In genomic region chr18:12606592-12607315, GRCh38 we compare ENCODE assay signal across 9 cellular contexts. TPM values are rescaled to one million over a fixed set of nuclear protein-coding genes. Genes with fewer than 3 reads are reported as not detected.
DNase-seq lines count a peak whose midpoint lies in the region; ATAC-seq and TF ChIP-seq lines count a peak whose summit lies in the region.
"Had no signal": no experiment of that assay in that cellular context is flagged by ENCODE, and none has a peak within 500 bp of the region (broad histone marks: within the 10 kb centered on the region; RNA-seq: fewer than 3 reads in every experiment).

No MANE protein-coding gene starts in this region.

- peak overlapping the region; percentile 25 for H3K4me2 ChIP-seq in SK-N-SH

- no peaks in the 10 kb centered on the region for H3K9me3 Mint-ChIP-seq in HFFc6
- H3K9me3 Mint-ChIP-seq: stimulated activated naive CD8-positive, alpha-beta T cell treated with anti-CD3 and anti-CD28 coated beads, Interleukin-15, Interleukin-2, amounts not matched to agents 100 ng/mL and 50 ng/mL, for 24 hours had no signal

- H3K4me3 Mint-ChIP-seq in HFFc6: peak overlapping the region; percentile 59
- H3K4me3 Mint-ChIP-seq: stimulated activated naive CD8-positive, alpha-beta T cell treated with anti-CD3 and anti-CD28 coated beads, Interleukin-15, Interleukin-2, amounts not matched to agents 100 ng/mL and 50 ng/mL, for 24 hours had no signal

- H3K27me3 ChIP-seq in SK-N-SH (ENCODE audit: insufficient read depth): no peaks in the 10 kb centered on the region
- H3K27me3 ChIP-seq in foreskin keratinocyte: no peaks in the 10 kb centered on the region

- no peak for TF ChIP-seq EP300 in SK-N-SH (IDR thresholded peaks at IDR 0.05; ENCODE audit: borderline replicate concordance in 1 of 2, low read depth in 1 of 2, low read length in 1 of 2)

- no peaks in the 10 kb centered on the region for H3K9me2 ChIP-seq in SK-N-SH

- H3K27ac Mint-ChIP-seq in HFFc6: peak overlapping the region; percentile 89
- H3K27ac Mint-ChIP-seq: stimulated activated naive CD8-positive, alpha-beta T cell treated with anti-CD3 and anti-CD28 coated beads, Interleukin-15, Interleukin-2, amounts not matched to agents 100 ng/mL and 50 ng/mL, for 24 hours had no signal

- no peak for TF ChIP-seq RAD21 in SK-N-SH (IDR thresholded peaks at IDR 0.05; ENCODE audit: low read length)

- H3K36me3 Mint-ChIP-seq in HFFc6 (ENCODE audit: low read depth): peaks cover 9% of the 10 kb centered on the region; the same call in 1 of the 2 replicates

- H3K27ac ChIP-seq in SK-N-SH (ENCODE audit: low read depth in 2 of 2, low read length in 1 of 2) (peak overlapping the region; percentile 0 to 88; a peak in 3 of 4 replicates), foreskin keratinocyte (peak overlapping the region; percentile 92), skin epidermis (peak overlapping the region in 20 of 21 experiments; percentile 4 to 89 (median 70))

- CTCF ChIA-PET in SK-N-SH (lab: Yijun Ruan, JAX): no interaction called here

- H3K4me1 Mint-ChIP-seq in HFFc6 (ENCODE audit: low read depth): peaks cover 68% of the 10 kb centered on the region

- H2AFZ ChIP-seq in SK-N-SH (ENCODE audit: low read depth): no peak overlapping the region; the same call in 1 of the 2 replicates

- POLR2A ChIA-PET in SK-N-SH (lab: Yijun Ruan, JAX): no interaction called here

- no peaks in the 10 kb centered on the region for H4K20me1 ChIP-seq in SK-N-SH (ENCODE audit: insufficient read depth)

- H3K9me3 ChIP-seq in SK-N-SH: no peaks in the 10 kb centered on the region

- no peak for TF ChIP-seq CTCF in HFFc6 (IDR thresholded peaks at IDR 0.05)
- TF ChIP-seq CTCF in SK-N-SH (IDR thresholded peaks at IDR 0.05): no peak
- no peak for TF ChIP-seq CTCF in foreskin keratinocyte (conservative IDR thresholded peaks at IDR 0.05)

- H3K9ac ChIP-seq in SK-N-SH: peak overlapping the region; percentile 38; the same call in 1 of the 2 replicates

- peaks cover 0 to 14% of the 10 kb centered on the region in 2 experiments; a peak in 1 of 4 replicates for H3K4me1 ChIP-seq in SK-N-SH (ENCODE audit: control insufficient read depth in 1 of 2, insufficient read depth in 2 of 2, low read depth in 1 of 2, low read length in 1 of 2)
- H3K4me1 ChIP-seq in foreskin keratinocyte: peaks cover 27% of the 10 kb centered on the region

- peaks cover 16% of the 10 kb centered on the region for H3F3A ChIP-seq in SK-N-SH (replicated peaks; ENCODE audit: insufficient read depth)

- no peaks in the 10 kb centered on the region for H3K36me3 ChIP-seq in SK-N-SH (replicated peaks in 1 of 2; ENCODE audit: control insufficient read depth in 1 of 2, insufficient read depth in 2 of 2, low read length in 1 of 2)

- H3K79me2 ChIP-seq in SK-N-SH (ENCODE audit: insufficient read depth): peaks cover 55% of the 10 kb centered on the region

- WGBS in SK-N-SH (ENCODE audit: low lambda C conversion rate): 78% methylated on average over 10 of the region's 10 CpGs

- H3K4me3 ChIP-seq in SK-N-SH (ENCODE audit: low read depth in 2 of 2, low read length in 1 of 2): no peak overlapping the region
- no peak overlapping the region for H3K4me3 ChIP-seq in skin epidermis

- DNase-seq in HFFc6: peak; percentile 58
- DNase-seq in SK-N-SH: no peak
- DNase-seq in foreskin keratinocyte: peak in 1 of 2 donors; percentile 60
- no peak for DNase-seq in activated CD4-positive, alpha-beta T cell treated with anti-CD3 and anti-CD28 coated beads for 4 hours

- ATAC-seq in foreskin keratinocyte (peak; percentile 76), GM21360 (IDR thresholded peaks at IDR 0.05; ENCODE audit: unreplicated experiment) (no peak), HG02678 (IDR thresholded peaks at IDR 0.05; ENCODE audit: unreplicated experiment) (no peak), HG03439 (IDR thresholded peaks at IDR 0.05; ENCODE audit: unreplicated experiment) (no peak)

- H3K27me3 Mint-ChIP-seq in HFFc6 (ENCODE audit: insufficient read depth): no peaks in the 10 kb centered on the region

TF ChIP-seq in SK-N-SH, 30 proteins besides CTCF, POLR2A, EP300 and RAD21:
- TF ChIP-seq MEF2A (IDR thresholded peaks at IDR 0.05; ENCODE audit: borderline replicate concordance, low read depth): no peak
- no peak for TF ChIP-seq CHD2 (IDR thresholded peaks at IDR 0.05; ENCODE audit: low read length, partially characterized antibody)
- no peak for TF ChIP-seq RCOR1 (IDR thresholded peaks at IDR 0.05; ENCODE audit: low read length)
- 0 out of 2 replicates have a peak, but pooled peaks have one; percentile 18 for TF ChIP-seq JUND (IDR thresholded peaks at IDR 0.05)
- no peak for TF ChIP-seq FOXM1 (IDR thresholded peaks at IDR 0.05; ENCODE audit: low read depth)
- TF ChIP-seq FOSL2 (IDR thresholded peaks at IDR 0.05; ENCODE audit: borderline replicate concordance, low read depth): peak; percentile 21; the same call in 1 of the 2 replicates
- no peak for TF ChIP-seq MAX (IDR thresholded peaks at IDR 0.05; ENCODE audit: low read depth)
- TF ChIP-seq TCF12 (IDR thresholded peaks at IDR 0.05): no peak
- no peak for TF ChIP-seq POLR2AphosphoS5 (IDR thresholded peaks at IDR 0.05; ENCODE audit: low read depth, low read length)
- TF ChIP-seq YY1 (IDR thresholded peaks at IDR 0.05; ENCODE audit: low read depth): no peak
- no peak for TF ChIP-seq MXI1 (IDR thresholded peaks at IDR 0.05; ENCODE audit: low read depth, low read length)
- no peak for TF ChIP-seq PBX3 (IDR thresholded peaks at IDR 0.05)
- no peak for TF ChIP-seq NRF1 (IDR thresholded peaks at IDR 0.05; ENCODE audit: low read depth, low read length)
- TF ChIP-seq ELF1 (IDR thresholded peaks at IDR 0.05): no peak

RNA-seq across cellular contexts. Expression of gene SPIRE1, which starts 51.2 kb away (rescaled TPM):
- total RNA-seq in HFFc6 (2021; fragmentation: NEBNext Ultra II Directional; extraction: Animal tissue kit (Norgen Biotek cat#: 25700)): 10 to 100 TPM; 22.2 to 33.7 (median 28.2) TPM
- polyA plus RNA-seq in SK-N-SH (2012; rRNA removed) (6.7 and 8.4 TPM in 2 replicates), foreskin keratinocyte (4.1 and 4.8 TPM in 2 replicates)
- polyA plus RNA-seq in SK-N-SH (2012; cell fraction: cytosol; rRNA removed): 7.2 and 7.9 TPM in 2 replicates
- 10.2 and 17.8 TPM in 2 replicates for polyA plus RNA-seq in SK-N-SH (2012; cell fraction: nucleus; rRNA removed)
- 19.7 and 20.9 TPM in 2 replicates for total RNA-seq in foreskin keratinocyte
